ENCODE assay signal across 8 cellular contexts in the genomic region with DNA sequence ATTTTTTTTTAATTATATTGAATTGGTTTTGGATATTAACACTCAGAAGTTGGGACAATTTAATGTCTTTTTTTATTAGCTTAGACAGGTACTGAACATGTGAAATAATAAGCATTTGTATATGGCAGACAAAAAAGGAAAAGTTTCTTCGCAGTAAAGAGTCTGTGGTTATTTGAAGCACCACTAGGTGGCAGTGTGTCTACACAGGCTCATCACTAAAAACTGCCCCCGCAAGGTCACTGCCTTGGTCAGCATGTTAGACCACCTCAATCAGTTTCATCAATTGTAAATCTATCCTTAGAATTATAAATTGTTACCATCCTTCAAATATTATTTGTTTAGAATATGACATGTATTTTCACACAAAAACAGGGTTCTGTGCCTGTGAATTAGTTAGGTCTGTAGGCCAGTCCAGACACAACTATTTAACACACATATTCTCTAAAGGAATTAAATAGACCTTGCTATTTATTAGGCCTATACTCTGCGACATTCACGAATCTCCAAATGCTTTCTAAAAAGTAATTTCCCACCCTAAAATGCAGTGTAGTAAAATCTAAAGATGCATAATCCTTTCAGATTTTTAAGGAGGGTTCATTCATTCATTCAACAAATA. TPM values are rescaled to one million over a fixed set of nuclear protein-coding genes. Genes with fewer than 3 reads are reported as not detected.
DNase-seq lines count a peak whose midpoint lies in the region; ATAC-seq, FAIRE-seq and TF ChIP-seq lines count a peak whose summit lies in the region.

No MANE protein-coding gene starts in this region.

- H3K4me3 Mint-ChIP-seq in CD8-positive, alpha-beta T cell = no peak overlapping the region

- H3K4me1 Mint-ChIP-seq in CD8-positive, alpha-beta T cell (ENCODE audit: low read depth) = no peaks in the 10 kb centered on the region

- peak; percentile 58 for TF ChIP-seq CTCF in CD8-positive, alpha-beta T cell (IDR thresholded peaks at IDR 0.05)

- no peak overlapping the region for H3K4me3 ChIP-seq in CD8-positive, alpha-beta T cell (ENCODE audit: low read depth, low read length)

- intact Hi-C loops in CD8-positive, alpha-beta T cell (cut with DNase I, micrococcal nuclease) = loop anchor here in 1 of 2 experiments (5.0 kb wide), 1 partner anchor 733 kb away; no protein-coding TSS in a partner anchor

- no peaks in the 10 kb centered on the region for H3K9me3 ChIP-seq in CD8-positive, alpha-beta T cell (ENCODE audit: low read length)

- no peak overlapping the region for H3K27ac Mint-ChIP-seq in CD8-positive, alpha-beta T cell

- POLR2A ChIA-PET in CD8-positive, alpha-beta T cell (lab: Charles Lee) = no interaction called here

- no peak for ATAC-seq in CD8-positive, alpha-beta T cell
- ATAC-seq in GM18502 (IDR thresholded peaks at IDR 0.05; ENCODE audit: poor library complexity, unreplicated experiment) = peak; percentile 80
- ATAC-seq in HG02943 (IDR thresholded peaks at IDR 0.05; ENCODE audit: low read depth, unreplicated experiment) = peak; percentile 87

- peaks cover 2% of the 10 kb centered on the region for H3K9me3 Mint-ChIP-seq in CD8-positive, alpha-beta T cell

- CTCF ChIA-PET in CD8-positive, alpha-beta T cell (lab: Charles Lee) = interaction anchor here (0.8 kb wide), 1 partner anchor 9 kb away, joined by 3 read pairs; no protein-coding TSS in a partner anchor

- no peaks in the 10 kb centered on the region for H3K36me3 Mint-ChIP-seq in CD8-positive, alpha-beta T cell

- peaks cover 2% of the 10 kb centered on the region for H3K27me3 Mint-ChIP-seq in CD8-positive, alpha-beta T cell (ENCODE audit: low read depth)

- no peaks in the 10 kb centered on the region for H3K4me1 ChIP-seq in CD8-positive, alpha-beta T cell (ENCODE audit: insufficient read depth, low read length)

- no peak for DNase-seq in CD8-positive, alpha-beta T cell
- peak; percentile 27 for DNase-seq in RCC 7860 (ENCODE audit: low spot score)
- peak; percentile 21 for DNase-seq in foreskin melanocyte
- DNase-seq in stimulated activated CD8-positive, alpha-beta memory T cell treated with anti-CD3 and anti-CD28 coated beads, Interleukin-4, amount 100 ng/mL, for 48 hours = peak; percentile 28
- DNase-seq in activated effector memory CD4-positive, alpha-beta T cell treated with Interleukin-2 at 50 U/mL for 16 hours = no peak
- DNase-seq in stimulated activated CD4-positive, alpha-beta T cell treated with anti-CD3 and anti-CD28 coated beads, Interleukin-4, amount 100 ng/mL, for 4 hours = no peak

- no peak overlapping the region for H3K27ac ChIP-seq in CD8-positive, alpha-beta T cell (ENCODE audit: low read depth, low read length)

- H3K27me3 ChIP-seq in CD8-positive, alpha-beta T cell (ENCODE audit: insufficient read depth, low read length) = no peaks in the 10 kb centered on the region

- no peaks in the 10 kb centered on the region for H3K36me3 ChIP-seq in CD8-positive, alpha-beta T cell (ENCODE audit: insufficient read depth, low read length)

- FAIRE-seq in RCC 7860 (lab: Jason Lieb, UNC) = peak; percentile 36

RNA-seq across cellular contexts. Expression of a gene that starts 17.0 kb away (rescaled TPM):
- not detected for total RNA-seq in CD8-positive, alpha-beta T cell

Comparison
In these comparisons a context has a peak if more than half of its experiments do, and no peak if none do; other contexts are left out.
1. DNase-seq: peak in RCC 7860 (single experiment), foreskin melanocyte (single experiment) and stimulated activated CD8-positive, alpha-beta memory T cell treated with anti-CD3 and anti-CD28 coated beads, Interleukin-4, amount 100 ng/mL, for 48 hours (single experiment); none in CD8-positive, alpha-beta T cell (0 of 7), activated effector memory CD4-positive, alpha-beta T cell treated with Interleukin-2 at 50 U/mL for 16 hours (single experiment) and stimulated activated CD4-positive, alpha-beta T cell treated with anti-CD3 and anti-CD28 coated beads, Interleukin-4, amount 100 ng/mL, for 4 hours (0 of 2).